Comparison of ENCODE assay signal across 8 cellular contexts in genomic region chr17:28728364-28729200, GRCh38. TPM values are rescaled to one million over a fixed set of nuclear protein-coding genes. Genes with fewer than 3 reads are reported as not detected.
DNase-seq lines count a peak whose midpoint lies in the region; ATAC-seq and TF ChIP-seq lines count a peak whose summit lies in the region.

NEK8 (plus strand) TSS chr17:28728788; CDS start chr17:28728814, 26 bp downstream.

- peak; percentile 39 for ATAC-seq in GM18907 (IDR thresholded peaks at IDR 0.05; ENCODE audit: unreplicated experiment)
- peak; percentile 31 for ATAC-seq in HG03139 (IDR thresholded peaks at IDR 0.05; ENCODE audit: unreplicated experiment)

- peaks cover 19 to 62% (median 51%) of the 10 kb centered on the region in 6 donors for H3K4me1 ChIP-seq in spleen

- intact Hi-C loops in spleen (cut with DNase I; ENCODE audit: low total_unique reads): no loop called here

- DNase-seq in AG08395 (ENCODE audit: low spot score) (peak; percentile 97), NCI-H345 treated with DMSO at 0.1 percent for 48 hours (lab: John Stamatoyannopoulos, UW; ENCODE audit: unreplicated experiment) (peak; percentile 86), caudate nucleus (lab: John Stamatoyannopoulos, UW) (peak in 60 of 61 donors; percentile 64 to 95 (median 87)), islet precursor cell (peak; percentile 96), spleen (peak; percentile 99)
- DNase-seq in activated CD4-positive, CD25-positive, alpha-beta regulatory T cell (lab: John Stamatoyannopoulos, UW): peak; percentile 89 to 98 (median 94)

- peak within 1 kb of the TSS; percentile 94 for H3K27ac ChIP-seq in caudate nucleus (ENCODE audit: low read depth, low read length)
- H3K27ac ChIP-seq in spleen: peak within 1 kb of the TSS; percentile 87 to 99 (median 98)

- H3K27me3 ChIP-seq in spleen (replicated peaks in 1 of 7): no peaks in the 10 kb centered on the region

- TF ChIP-seq POLR2A in spleen (IDR thresholded peaks at IDR 0.05): peak in 1 of 3 donors; percentile 61

- WGBS in spleen, 5 donors: 0 to 1% (median 0%) methylated on average over 56 to 64 of the region's 64 CpGs

- peak within 1 kb of the TSS; percentile 52 to 92 (median 74) for H3K4me3 ChIP-seq in spleen

- peak in 1 of 11 experiments; percentile 26 for TF ChIP-seq CTCF in spleen (IDR thresholded peaks at IDR 0.05 in 8 of 11, conservative IDR thresholded peaks at IDR 0.05 in 3 of 11)

- H3K36me3 ChIP-seq in spleen: peaks cover 0 to 15% (median 13%) of the 10 kb centered on the region in 6 donors

- no peaks in the 10 kb centered on the region for H3K9me3 ChIP-seq in spleen

RNA-seq across cellular contexts. Expression of gene NEK8, which starts in this region (rescaled TPM):
- 10 to 100 TPM in 6 of 7 donors, 1 to 10 TPM in 1; 8.9 to 17.6 (median 12.8) TPM for total RNA-seq in spleen
- polyA plus RNA-seq in spleen: 10 to 100 TPM in 1 of 3 donors, 1 to 10 TPM in 2; 7.3 to 14.3 (median 7.7) TPM

Comparison
In these comparisons a context has a peak if more than half of its experiments do, and no peak if none do; other contexts are left out.
1. Peak in every context shown above with its lines: DNase-seq, ATAC-seq, H3K4me3 ChIP-seq and H3K27ac ChIP-seq.